In the genomic region with DNA sequence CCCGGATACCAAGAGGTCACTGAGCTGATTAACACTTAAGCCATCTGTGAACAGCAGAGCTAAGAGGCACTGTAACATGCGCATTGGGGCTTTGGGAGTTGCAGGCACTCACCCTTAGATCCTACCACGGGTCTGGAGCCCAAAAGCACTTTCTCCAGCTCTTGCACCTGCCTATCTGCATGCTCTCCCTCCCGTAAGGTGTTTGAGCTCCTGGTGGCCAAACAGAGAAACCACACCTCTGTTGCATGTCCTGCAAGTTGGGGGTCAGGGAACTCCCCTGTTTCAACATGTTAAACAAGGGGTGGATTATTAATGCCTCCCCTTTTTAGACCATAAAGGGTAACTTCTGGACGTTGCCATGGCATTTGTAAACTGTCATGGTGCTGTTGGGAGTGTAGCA, we compare ENCODE assay signal across 2 cellular contexts.
A peak's percentile ranks its signal among the peaks of the same experiment; 100 is the strongest.
TF ChIP-seq lines count a peak whose summit lies in the region.

No MANE protein-coding gene starts in this region.

TF ChIP-seq in HepG2, 621 proteins besides CTCF, POLR2A, EP300 and RAD21:
- TF ChIP-seq GATA4 (IDR thresholded peaks at IDR 0.05; ENCODE audit: borderline replicate concordance, low read depth), result no peak
- TF ChIP-seq, protein P1, sequence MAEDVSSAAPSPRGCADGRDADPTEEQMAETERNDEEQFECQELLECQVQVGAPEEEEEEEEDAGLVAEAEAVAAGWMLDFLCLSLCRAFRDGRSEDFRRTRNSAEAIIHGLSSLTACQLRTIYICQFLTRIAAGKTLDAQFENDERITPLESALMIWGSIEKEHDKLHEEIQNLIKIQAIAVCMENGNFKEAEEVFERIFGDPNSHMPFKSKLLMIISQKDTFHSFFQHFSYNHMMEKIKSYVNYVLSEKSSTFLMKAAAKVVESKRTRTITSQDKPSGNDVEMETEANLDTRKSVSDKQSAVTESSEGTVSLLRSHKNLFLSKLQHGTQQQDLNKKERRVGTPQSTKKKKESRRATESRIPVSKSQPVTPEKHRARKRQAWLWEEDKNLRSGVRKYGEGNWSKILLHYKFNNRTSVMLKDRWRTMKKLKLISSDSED (CRISPR knock-in tag; IDR thresholded peaks at IDR 0.05), result no peak
- TF ChIP-seq IKZF1 (IDR thresholded peaks at IDR 0.05), result no peak
- TF ChIP-seq THAP11 (CRISPR knock-in tag; IDR thresholded peaks at IDR 0.05), result no peak
- no peak for TF ChIP-seq NR2C2 (CRISPR knock-in tag; IDR thresholded peaks at IDR 0.05; ENCODE audit: borderline replicate concordance)

TF ChIP-seq in K562, 482 proteins besides CTCF, POLR2A, EP300 and RAD21:
- peak; percentile 10; the same call in 1 of the 2 replicates for TF ChIP-seq RFX1 (IDR thresholded peaks at IDR 0.05)
- TF ChIP-seq, protein P2, sequence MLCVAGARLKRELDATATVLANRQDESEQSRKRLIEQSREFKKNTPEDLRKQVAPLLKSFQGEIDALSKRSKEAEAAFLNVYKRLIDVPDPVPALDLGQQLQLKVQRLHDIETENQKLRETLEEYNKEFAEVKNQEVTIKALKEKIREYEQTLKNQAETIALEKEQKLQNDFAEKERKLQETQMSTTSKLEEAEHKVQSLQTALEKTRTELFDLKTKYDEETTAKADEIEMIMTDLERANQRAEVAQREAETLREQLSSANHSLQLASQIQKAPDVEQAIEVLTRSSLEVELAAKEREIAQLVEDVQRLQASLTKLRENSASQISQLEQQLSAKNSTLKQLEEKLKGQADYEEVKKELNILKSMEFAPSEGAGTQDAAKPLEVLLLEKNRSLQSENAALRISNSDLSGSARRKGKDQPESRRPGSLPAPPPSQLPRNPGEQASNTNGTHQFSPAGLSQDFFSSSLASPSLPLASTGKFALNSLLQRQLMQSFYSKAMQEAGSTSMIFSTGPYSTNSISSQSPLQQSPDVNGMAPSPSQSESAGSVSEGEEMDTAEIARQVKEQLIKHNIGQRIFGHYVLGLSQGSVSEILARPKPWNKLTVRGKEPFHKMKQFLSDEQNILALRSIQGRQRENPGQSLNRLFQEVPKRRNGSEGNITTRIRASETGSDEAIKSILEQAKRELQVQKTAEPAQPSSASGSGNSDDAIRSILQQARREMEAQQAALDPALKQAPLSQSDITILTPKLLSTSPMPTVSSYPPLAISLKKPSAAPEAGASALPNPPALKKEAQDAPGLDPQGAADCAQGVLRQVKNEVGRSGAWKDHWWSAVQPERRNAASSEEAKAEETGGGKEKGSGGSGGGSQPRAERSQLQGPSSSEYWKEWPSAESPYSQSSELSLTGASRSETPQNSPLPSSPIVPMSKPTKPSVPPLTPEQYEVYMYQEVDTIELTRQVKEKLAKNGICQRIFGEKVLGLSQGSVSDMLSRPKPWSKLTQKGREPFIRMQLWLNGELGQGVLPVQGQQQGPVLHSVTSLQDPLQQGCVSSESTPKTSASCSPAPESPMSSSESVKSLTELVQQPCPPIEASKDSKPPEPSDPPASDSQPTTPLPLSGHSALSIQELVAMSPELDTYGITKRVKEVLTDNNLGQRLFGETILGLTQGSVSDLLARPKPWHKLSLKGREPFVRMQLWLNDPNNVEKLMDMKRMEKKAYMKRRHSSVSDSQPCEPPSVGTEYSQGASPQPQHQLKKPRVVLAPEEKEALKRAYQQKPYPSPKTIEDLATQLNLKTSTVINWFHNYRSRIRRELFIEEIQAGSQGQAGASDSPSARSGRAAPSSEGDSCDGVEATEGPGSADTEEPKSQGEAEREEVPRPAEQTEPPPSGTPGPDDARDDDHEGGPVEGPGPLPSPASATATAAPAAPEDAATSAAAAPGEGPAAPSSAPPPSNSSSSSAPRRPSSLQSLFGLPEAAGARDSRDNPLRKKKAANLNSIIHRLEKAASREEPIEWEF (CRISPR knock-in tag; IDR thresholded peaks at IDR 0.05), result no peak
- TF ChIP-seq, protein P3, sequence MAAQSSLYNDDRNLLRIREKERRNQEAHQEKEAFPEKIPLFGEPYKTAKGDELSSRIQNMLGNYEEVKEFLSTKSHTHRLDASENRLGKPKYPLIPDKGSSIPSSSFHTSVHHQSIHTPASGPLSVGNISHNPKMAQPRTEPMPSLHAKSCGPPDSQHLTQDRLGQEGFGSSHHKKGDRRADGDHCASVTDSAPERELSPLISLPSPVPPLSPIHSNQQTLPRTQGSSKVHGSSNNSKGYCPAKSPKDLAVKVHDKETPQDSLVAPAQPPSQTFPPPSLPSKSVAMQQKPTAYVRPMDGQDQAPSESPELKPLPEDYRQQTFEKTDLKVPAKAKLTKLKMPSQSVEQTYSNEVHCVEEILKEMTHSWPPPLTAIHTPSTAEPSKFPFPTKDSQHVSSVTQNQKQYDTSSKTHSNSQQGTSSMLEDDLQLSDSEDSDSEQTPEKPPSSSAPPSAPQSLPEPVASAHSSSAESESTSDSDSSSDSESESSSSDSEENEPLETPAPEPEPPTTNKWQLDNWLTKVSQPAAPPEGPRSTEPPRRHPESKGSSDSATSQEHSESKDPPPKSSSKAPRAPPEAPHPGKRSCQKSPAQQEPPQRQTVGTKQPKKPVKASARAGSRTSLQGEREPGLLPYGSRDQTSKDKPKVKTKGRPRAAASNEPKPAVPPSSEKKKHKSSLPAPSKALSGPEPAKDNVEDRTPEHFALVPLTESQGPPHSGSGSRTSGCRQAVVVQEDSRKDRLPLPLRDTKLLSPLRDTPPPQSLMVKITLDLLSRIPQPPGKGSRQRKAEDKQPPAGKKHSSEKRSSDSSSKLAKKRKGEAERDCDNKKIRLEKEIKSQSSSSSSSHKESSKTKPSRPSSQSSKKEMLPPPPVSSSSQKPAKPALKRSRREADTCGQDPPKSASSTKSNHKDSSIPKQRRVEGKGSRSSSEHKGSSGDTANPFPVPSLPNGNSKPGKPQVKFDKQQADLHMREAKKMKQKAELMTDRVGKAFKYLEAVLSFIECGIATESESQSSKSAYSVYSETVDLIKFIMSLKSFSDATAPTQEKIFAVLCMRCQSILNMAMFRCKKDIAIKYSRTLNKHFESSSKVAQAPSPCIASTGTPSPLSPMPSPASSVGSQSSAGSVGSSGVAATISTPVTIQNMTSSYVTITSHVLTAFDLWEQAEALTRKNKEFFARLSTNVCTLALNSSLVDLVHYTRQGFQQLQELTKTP (IDR thresholded peaks at IDR 0.05; ENCODE audit: low read depth in 1 of 2, partially characterized antibody in 2 of 2), result no peak
- no peak for TF ChIP-seq TCF7L2 (IDR thresholded peaks at IDR 0.05; ENCODE audit: low read depth, low read length)
